20 cellular contexts compared by ENCODE assay signal in genomic region chr10:44936314-44936975, GRCh38. TPM values are rescaled to one million over a fixed set of nuclear protein-coding genes. Genes with fewer than 3 reads are reported as not detected.
DNase-seq lines count a peak whose midpoint lies in the region; ATAC-seq and TF ChIP-seq lines count a peak whose summit lies in the region.
"Had no signal": no experiment of that assay in that cellular context is flagged by ENCODE, and none has a peak within 500 bp of the region (broad histone marks: within the 10 kb centered on the region; RNA-seq: fewer than 3 reads in every experiment).

No MANE protein-coding gene starts in this region.

- TF ChIP-seq CTCF in body of pancreas (IDR thresholded peaks at IDR 0.05) (no peak), tibial nerve (IDR thresholded peaks at IDR 0.05) (no peak)

- TF ChIP-seq EP300 in tibial nerve (IDR thresholded peaks at IDR 0.05): no peak

- H3K27me3 ChIP-seq in body of pancreas (no peaks in the 10 kb centered on the region), muscle layer of duodenum (ENCODE audit: low read depth, low read length) (no peaks in the 10 kb centered on the region), tibial nerve (no peaks in the 10 kb centered on the region)

- DNase-seq in cardiac septum (ENCODE audit: low spot score) (peak; percentile 47), Right ventricle myocardium superior (no peak), body of pancreas (peak in 1 of 4 donors; percentile 6), tibial nerve (ENCODE audit: low spot score in 2 of 2) (no peak), NCI-H1694 treated with DMSO at 0.1 percent for 48 hours (lab: John Stamatoyannopoulos, UW) (no peak), NCI-H748 treated with DMSO at 0.1 percent for 48 hours (lab: John Stamatoyannopoulos, UW) (no peak)
- DNase-seq: activated CD4-positive, CD25-positive, alpha-beta regulatory T cell treated with anti-CD3 and anti-CD28 coated beads, Interleukin-2, amount 50 U/mL, for 72 hours; activated effector memory CD4-positive, alpha-beta T cell treated with anti-CD3 and anti-CD28 coated beads, Interleukin-2, amount 50 U/mL, for 16 hours; DMS153; NCI-H1436; NCI-H82; PC-9; stimulated activated CD4-positive, alpha-beta T cell treated with anti-CD3 and anti-CD28 coated beads, Interleukin-2, amount 100 ng/mL, for 48 hours had no signal

- no peak for ATAC-seq in Right ventricle myocardium superior (ENCODE audit: poor library complexity)
- ATAC-seq in body of pancreas: no peak
- no peak for ATAC-seq in HG02610 (IDR thresholded peaks at IDR 0.05; ENCODE audit: unreplicated experiment)

- no peaks in the 10 kb centered on the region for H3K9me3 ChIP-seq in body of pancreas
- H3K9me3 ChIP-seq in muscle layer of duodenum (ENCODE audit: control insufficient read depth in 1 of 2, low read length in 2 of 2): no peaks in the 10 kb centered on the region
- H3K9me3 ChIP-seq in tibial nerve: no peaks in the 10 kb centered on the region
- H3K9me3 ChIP-seq: A549 had no signal

- no peak for TF ChIP-seq POLR2A in body of pancreas (IDR thresholded peaks at IDR 0.05)
- TF ChIP-seq POLR2A in tibial nerve (IDR thresholded peaks at IDR 0.05): no peak

- H3K36me3 ChIP-seq in body of pancreas (replicated peaks in 1 of 2; ENCODE audit: insufficient read depth in 1 of 2, low read depth in 2 of 2) (no peaks in the 10 kb centered on the region), muscle layer of duodenum (ENCODE audit: control insufficient read depth in 1 of 2, insufficient read depth in 2 of 2, low read length in 2 of 2) (no peaks in the 10 kb centered on the region), tibial nerve (no peaks in the 10 kb centered on the region)

- H3K4me3 ChIP-seq in body of pancreas (no peak overlapping the region), muscle layer of duodenum (ENCODE audit: low read depth in 1 of 2, low read length in 2 of 2) (no peak overlapping the region), tibial nerve (no peak overlapping the region)
- H3K4me3 ChIP-seq: A549, PC-9, SK-N-MC had no signal

- 75 to 79% methylated on average over 7 of the region's 7 CpGs for WGBS in body of pancreas, 2 donors
- WGBS in tibial nerve, 2 donors: 79 to 85% methylated on average over 7 of the region's 7 CpGs

- H3K4me1 ChIP-seq in body of pancreas (peaks cover 45% of the 10 kb centered on the region), muscle layer of duodenum (ENCODE audit: control insufficient read depth in 1 of 2, insufficient read depth in 2 of 2, low read length in 2 of 2) (peaks cover 4 to 21% of the 10 kb centered on the region in 2 donors), tibial nerve (peaks cover 0 to 60% (median 49%) of the 10 kb centered on the region in 4 donors)

- H3K27ac ChIP-seq in body of pancreas (peak overlapping the region in 3 of 4 donors; percentile 69 to 81 (median 81)), muscle layer of duodenum (ENCODE audit: low read length) (peak overlapping the region; percentile 8), tibial nerve (peak overlapping the region; percentile 73 to 88 (median 80))
- H3K27ac ChIP-seq: A549, C4-2B, PC-9, SK-N-MC had no signal

- intact Hi-C loops in cardiac septum (cut with DNase I) (no loop called here), Right ventricle myocardium superior (cut with DNase I) (no loop called here), body of pancreas (cut with DNase I) (no loop called here)

RNA-seq across cellular contexts. Expression of gene RASSF4, which starts 23.2 kb away (rescaled TPM):
- 47.5 TPM for total RNA-seq in cardiac septum
- 87.5 TPM for total RNA-seq in Right ventricle myocardium superior
- 10 to 100 TPM; 44.5 to 50.8 TPM for total RNA-seq in body of pancreas
- 100 to 1,000 TPM; 153 to 275 (median 185) TPM for total RNA-seq in tibial nerve

RNA-seq across cellular contexts. Expression of gene TMEM72, which starts 25.3 kb away (rescaled TPM):
- total RNA-seq in cardiac septum: not detected
- total RNA-seq in Right ventricle myocardium superior: not detected
- 10 to 100 TPM in 1 of 2 donors, 1 to 10 TPM in 1; 4.7 to 10.2 TPM for total RNA-seq in body of pancreas
- under 1 TPM in 2 of 4 donors, not detected in 2; 0.20 to 0.21 TPM for total RNA-seq in tibial nerve
- total RNA-seq: endothelial cell of umbilical vein, osteoblast, PC-9 had no signal

RNA-seq across cellular contexts. Expression of gene DEPP1, which starts 42.2 kb away (rescaled TPM):
- 45.5 TPM for total RNA-seq in cardiac septum
- total RNA-seq in Right ventricle myocardium superior: 35.1 TPM
- total RNA-seq in body of pancreas: 100 to 1,000 TPM; 226 to 230 TPM
- total RNA-seq in tibial nerve: 1,000 to 10,000 TPM in 1 of 4 donors, 100 to 1,000 TPM in 3; 530 to 1,439 (median 798) TPM

Comparison
In these comparisons a context has a peak if more than half of its experiments do, and no peak if none do; other contexts are left out.
1. H3K27ac ChIP-seq: peak in every context shown above with its lines; median percentile 81 in body of pancreas; 80 in tibial nerve; 8 in muscle layer of duodenum.